Comparison of ENCODE assay signal across 8 cellular contexts in genomic region chr10:4034907-4035581, GRCh38.
A peak's percentile ranks its signal among the peaks of the same experiment; 100 is the strongest.
DNase-seq lines count a peak whose midpoint lies in the region; ATAC-seq and TF ChIP-seq lines count a peak whose summit lies in the region.

No MANE protein-coding gene starts in this region.

- no TSS peak for BruUV-seq in MCF 10A (replicated peaks; lab: Mats Ljungman, UMichigan)

- POLR2A ChIA-PET in MCF 10A (lab: Yijun Ruan, JAX), result no interaction called here

- peak overlapping the region in 2 of 3 donors; percentile 19 to 48 for H3K4me3 ChIP-seq in breast epithelium
- H3K4me3 ChIP-seq in colonic mucosa, result no peak overlapping the region
- peak overlapping the region in 1 of 2 donors; percentile 33 for H3K4me3 ChIP-seq in muscle layer of colon (ENCODE audit: low read depth in 1 of 2, low read length in 2 of 2)
- peak overlapping the region; percentile 21 to 23 for H3K4me3 ChIP-seq in vagina
- no peak overlapping the region for H3K4me3 ChIP-seq in prostate gland

- 53% methylated on average over 15 of the region's 15 CpGs for WGBS in prostate gland

- H3K4me3 Mint-ChIP-seq in MCF 10A (ENCODE audit: unreplicated experiment), result no peak overlapping the region

- H3K9me3 ChIP-seq in breast epithelium (no peaks in the 10 kb centered on the region), colonic mucosa (no peaks in the 10 kb centered on the region), muscle layer of colon (ENCODE audit: low read length) (no peaks in the 10 kb centered on the region), vagina (no peaks in the 10 kb centered on the region), prostate gland (no peaks in the 10 kb centered on the region)

- no peak overlapping the region for H3K27ac Mint-ChIP-seq in MCF 10A (ENCODE audit: low read depth, unreplicated experiment)

- peak overlapping the region; percentile 38 to 45 for H3K27ac ChIP-seq in breast epithelium
- H3K27ac ChIP-seq in colonic mucosa, result peak overlapping the region; percentile 29
- H3K27ac ChIP-seq in muscle layer of colon (ENCODE audit: low read depth, low read length), result peak overlapping the region; percentile 71
- H3K27ac ChIP-seq in vagina, result peak overlapping the region; percentile 56
- peak overlapping the region in 1 of 2 donors; percentile 3 for H3K27ac ChIP-seq in prostate gland

- no peaks in the 10 kb centered on the region for H3K27me3 Mint-ChIP-seq in MCF 10A (ENCODE audit: insufficient read depth, unreplicated experiment)

- CTCF ChIA-PET in MCF 10A (lab: Yijun Ruan, JAX), result interaction anchor here (0.6 kb wide), 1 partner anchor 28 kb away, joined by 4 read pairs; no protein-coding TSS in a partner anchor

- no peaks in the 10 kb centered on the region for H3K4me1 Mint-ChIP-seq in MCF 10A (ENCODE audit: insufficient read depth, unreplicated experiment)

- H3K36me3 ChIP-seq in breast epithelium, result no peaks in the 10 kb centered on the region
- H3K36me3 ChIP-seq in colonic mucosa, result no peaks in the 10 kb centered on the region
- no peaks in the 10 kb centered on the region for H3K36me3 ChIP-seq in muscle layer of colon (ENCODE audit: insufficient read depth, low read length)
- H3K36me3 ChIP-seq in vagina, result no peaks in the 10 kb centered on the region
- H3K36me3 ChIP-seq in prostate gland, result no peaks in the 10 kb centered on the region

- no peaks in the 10 kb centered on the region for H3K9me3 Mint-ChIP-seq in MCF 10A (ENCODE audit: unreplicated experiment)

- H3K27me3 ChIP-seq in breast epithelium, result no peaks in the 10 kb centered on the region
- no peaks in the 10 kb centered on the region for H3K27me3 ChIP-seq in colonic mucosa
- no peaks in the 10 kb centered on the region for H3K27me3 ChIP-seq in muscle layer of colon (ENCODE audit: control insufficient read depth in 1 of 2, insufficient read depth in 2 of 2, low read length in 2 of 2)
- no peaks in the 10 kb centered on the region for H3K27me3 ChIP-seq in vagina
- H3K27me3 ChIP-seq in prostate gland (replicated peaks; ENCODE audit: insufficient read depth), result no peaks in the 10 kb centered on the region

- intact Hi-C loops in breast epithelium (cut with DNase I; ENCODE audit: low total_unique reads), result no loop called here
- intact Hi-C loops in MCF 10A (cut with micrococcal nuclease), result no loop called here
- intact Hi-C loops in colonic mucosa (cut with DNase I), result no loop called here
- intact Hi-C loops in vagina (cut with DNase I), result no loop called here
- intact Hi-C loops in prostate gland (cut with DNase I), result no loop called here

- no peak for ATAC-seq in HG03571 (IDR thresholded peaks at IDR 0.05; ENCODE audit: unreplicated experiment)

- no peaks in the 10 kb centered on the region for H3K4me1 ChIP-seq in breast epithelium
- H3K4me1 ChIP-seq in colonic mucosa, result no peaks in the 10 kb centered on the region
- peaks cover 3% of the 10 kb centered on the region for H3K4me1 ChIP-seq in muscle layer of colon (ENCODE audit: insufficient read depth, low read length)
- H3K4me1 ChIP-seq in vagina, result peaks cover 8% of the 10 kb centered on the region
- no peaks in the 10 kb centered on the region for H3K4me1 ChIP-seq in prostate gland (replicated peaks)

- TF ChIP-seq CTCF in breast epithelium (IDR thresholded peaks at IDR 0.05), result no peak
- no peak for TF ChIP-seq CTCF in MCF 10A (IDR thresholded peaks at IDR 0.05; ENCODE audit: unreplicated experiment)
- TF ChIP-seq CTCF in colonic mucosa (IDR thresholded peaks at IDR 0.05), result no peak
- no peak for TF ChIP-seq CTCF in vagina (IDR thresholded peaks at IDR 0.05)
- TF ChIP-seq CTCF in prostate gland (IDR thresholded peaks at IDR 0.05), result no peak

- TF ChIP-seq POLR2A in breast epithelium (IDR thresholded peaks at IDR 0.05) (no peak), vagina (IDR thresholded peaks at IDR 0.05) (no peak), prostate gland (IDR thresholded peaks at IDR 0.05) (no peak)

- H3K36me3 Mint-ChIP-seq in MCF 10A (ENCODE audit: insufficient read depth, unreplicated experiment), result no peaks in the 10 kb centered on the region

- DNase-seq in breast epithelium (ENCODE audit: low spot score in 2 of 2), result no peak
- no peak for DNase-seq in MCF 10A (ENCODE audit: unreplicated experiment)
- no peak for DNase-seq in colonic mucosa
- DNase-seq in vagina (ENCODE audit: extremely low spot score in 2 of 2), result peak in 1 of 2 donors; percentile 82
- no peak for DNase-seq in SK-N-DZ (ENCODE audit: low spot score)
- no peak for DNase-seq in prostate gland (ENCODE audit: low spot score)

- H3K9ac ChIP-seq in colonic mucosa (ENCODE audit: low read depth in 2 of 2, low read length in 2 of 2) (peak overlapping the region; percentile 8 to 31), muscle layer of colon (ENCODE audit: low read length) (no peak overlapping the region)

Comparison
In these comparisons a context has a peak if more than half of its experiments do, and no peak if none do; other contexts are left out.
1. H3K4me3 ChIP-seq: peak in breast epithelium (2 of 3) and vagina (2 of 2); none in colonic mucosa (single experiment) and prostate gland (0 of 2).